Comparison of ENCODE assay signal across 24 cellular contexts in genomic region chr10:96448558-96448957, GRCh38.
"Had no signal": no experiment of that assay in that cellular context is flagged by ENCODE, and none has a peak within 500 bp of the region (broad histone marks: within the 10 kb centered on the region; RNA-seq: fewer than 3 reads in every experiment).

No MANE protein-coding gene starts in this region.

- H3K27ac Mint-ChIP-seq: naive B cell; natural killer cell treated with Interleukin-12 subunit alpha and Interleukin-12 subunit beta and Interleukin-15 and Interleukin-18, amount 100 ng/mL, for 72 hours had no signal

- DNase-seq: cortex of kidney; dorsolateral prefrontal cortex; effector CD4-positive, alpha-beta T cell; hypothalamus; mammary epithelial cell; naive B cell; stimulated activated CD4-positive, alpha-beta T cell treated with anti-CD3 and anti-CD28 coated beads, Interleukin-12 subunit alpha, Interleukin-12 subunit beta, amount 100 ng/mL, for 4 hours; stimulated activated CD4-positive, alpha-beta T cell treated with anti-CD3 and anti-CD28 coated beads, Interleukin-1b, Interleukin-23, amount 100 ng/mL, for 48 hours; stimulated activated CD4-positive, alpha-beta T cell treated with anti-CD3 and anti-CD28 coated beads, Interleukin-4, amount 100 ng/mL, for 1 hour; stimulated activated CD8-positive, alpha-beta memory T cell treated with anti-CD3 and anti-CD28 coated beads, Interleukin-4, amount 100 ng/mL, for 48 hours; stimulated activated naive CD4-positive, alpha-beta T cell treated with Interleukin-2 at 50 U/mL for 16 hours; stomach had no signal

- H3K4me1 Mint-ChIP-seq: naive B cell had no signal

- H3K4me2 ChIP-seq: smooth muscle cell had no signal

- H2AFZ ChIP-seq: parathyroid adenoma had no signal

- H3K36me3 ChIP-seq: neutrophil, prostate gland, right atrium auricular region, stomach, thyroid gland, vagina had no signal

- H3K4me1 ChIP-seq: parathyroid adenoma, prostate gland, thyroid gland, vagina had no signal

- H3K9me3 ChIP-seq: neutrophil, prostate gland, right atrium auricular region, stomach, thyroid gland, vagina had no signal

- H3K27ac ChIP-seq: dorsolateral prefrontal cortex, neutrophil, parathyroid adenoma, prostate gland, right atrium auricular region, stomach, thyroid gland, vagina had no signal

- H3K79me2 ChIP-seq: parathyroid adenoma had no signal

- H3K27me3 ChIP-seq: dorsolateral prefrontal cortex, neutrophil, right atrium auricular region, thyroid gland, vagina had no signal

- H3K36me3 Mint-ChIP-seq: naive B cell; natural killer cell treated with Interleukin-12 subunit alpha and Interleukin-12 subunit beta and Interleukin-15 and Interleukin-18, amount 100 ng/mL, for 72 hours had no signal

- H3K9ac ChIP-seq: parathyroid adenoma had no signal

- FAIRE-seq: frontal cortex, keratinocyte had no signal

- ATAC-seq: left lobe of liver had no signal

- H3K4me3 ChIP-seq: dorsolateral prefrontal cortex, prostate gland, right atrium auricular region, smooth muscle cell, stomach, thyroid gland, vagina had no signal

- H3K9me3 Mint-ChIP-seq: naive B cell; natural killer cell treated with Interleukin-12 subunit alpha and Interleukin-12 subunit beta and Interleukin-15 and Interleukin-18, amount 100 ng/mL, for 72 hours had no signal

- H3K4me3 Mint-ChIP-seq: naive B cell; natural killer cell treated with Interleukin-12 subunit alpha and Interleukin-12 subunit beta and Interleukin-15 and Interleukin-18, amount 100 ng/mL, for 72 hours; neural crest cell had no signal
